Comparison of ENCODE assay signal across 20 cellular contexts in the genomic region with DNA sequence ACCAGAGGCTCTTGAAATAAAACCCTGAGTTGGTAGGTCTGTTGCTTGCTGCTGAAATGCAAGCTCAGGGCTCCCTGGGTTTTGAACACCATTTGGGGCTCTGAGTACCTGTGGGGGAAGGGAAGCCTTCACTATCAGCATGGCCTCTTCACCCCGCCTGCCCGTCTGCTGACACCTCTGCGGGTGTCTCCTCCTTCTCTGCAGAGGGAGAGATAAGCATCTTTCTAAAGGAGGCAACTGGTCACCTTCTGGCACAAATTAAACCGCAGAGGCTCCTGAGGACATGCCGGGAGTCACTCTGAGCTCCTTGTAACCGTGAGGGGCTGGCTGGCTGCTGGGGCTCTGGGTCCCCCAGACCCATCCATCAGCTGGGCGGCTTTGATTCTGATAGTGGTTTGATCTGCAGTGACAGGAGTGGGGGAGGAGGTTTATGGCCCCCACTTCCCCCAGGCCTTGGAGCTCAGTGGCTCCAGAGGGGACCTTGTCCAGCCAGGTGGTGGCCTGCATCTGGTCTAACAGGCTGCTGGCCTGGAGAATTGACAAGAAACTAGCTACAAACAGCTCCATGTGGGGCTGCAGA.
DNase-seq lines count a peak whose midpoint lies in the region; ATAC-seq and TF ChIP-seq lines count a peak whose summit lies in the region.
"Had no signal": no experiment of that assay in that cellular context is flagged by ENCODE, and none has a peak within 500 bp of the region (broad histone marks: within the 10 kb centered on the region; RNA-seq: fewer than 3 reads in every experiment).

No MANE protein-coding gene starts in this region.

- no peak overlapping the region for H3K27ac Mint-ChIP-seq in CD4-positive, alpha-beta T cell

- no peak overlapping the region for H2BK12ac ChIP-seq in neuronal stem cell (ENCODE audit: low read length)

- H3K23ac ChIP-seq in neuronal stem cell (ENCODE audit: low read depth, low read length, poor library complexity) = no peak overlapping the region

- ATAC-seq in left cardiac atrium = no peak
- ATAC-seq in upper lobe of right lung = no peak
- ATAC-seq in CD4-positive, alpha-beta T cell (ENCODE audit: poor library complexity) = no peak
- ATAC-seq: K562, PC-3, Right ventricle myocardium inferior had no signal

- CTCF ChIA-PET in CD4-positive, alpha-beta T cell (lab: Charles Lee) = no interaction called here
- CTCF ChIA-PET in GM10248 (lab: Yijun Ruan, JAX) = interaction anchor here (0.9 to 3.9 kb wide), 4 partner anchors 9 to 203 kb away, joined by 4 to 32 read pairs (median 6); no protein-coding TSS in a partner anchor

- no peak overlapping the region for H2BK15ac ChIP-seq in neuronal stem cell (ENCODE audit: low read length)

- TF ChIP-seq CTCF in coronary artery (IDR thresholded peaks at IDR 0.05) = no peak
- TF ChIP-seq CTCF in upper lobe of right lung (IDR thresholded peaks at IDR 0.05) = no peak
- no peak for TF ChIP-seq CTCF in CD4-positive, alpha-beta T cell (IDR thresholded peaks at IDR 0.05)
- no peak for TF ChIP-seq CTCF in GM10248 (IDR thresholded peaks at IDR 0.05; ENCODE audit: control extremely low read depth, extremely low read depth, low read depth, missing control alignments)

- peak overlapping the region; percentile 23 for H3K18ac ChIP-seq in neuronal stem cell (ENCODE audit: low read length)

- no peaks in the 10 kb centered on the region for H3K4me1 Mint-ChIP-seq in CD4-positive, alpha-beta T cell (ENCODE audit: low read depth)

- no peak overlapping the region for H4K8ac ChIP-seq in neuronal stem cell (ENCODE audit: low read depth, low read length)

- no peak overlapping the region for H3K4me3 Mint-ChIP-seq in CD4-positive, alpha-beta T cell

- H3K4ac ChIP-seq in neuronal stem cell (ENCODE audit: low read length) = no peak overlapping the region

- no peaks in the 10 kb centered on the region for H3K27me3 ChIP-seq in neuronal stem cell (ENCODE audit: control insufficient read depth in 3 of 3, insufficient read depth in 3 of 3, low read depth in 1 of 3, low read length in 3 of 3)
- no peaks in the 10 kb centered on the region for H3K27me3 ChIP-seq in upper lobe of right lung
- peaks cover 15% of the 10 kb centered on the region for H3K27me3 ChIP-seq in CD4-positive, alpha-beta T cell (ENCODE audit: control insufficient read depth, insufficient read depth, low read length)
- H3K27me3 ChIP-seq: SJCRH30 had no signal

- H2BK120ac ChIP-seq in neuronal stem cell (ENCODE audit: low read depth, low read length) = no peak overlapping the region

- no peak overlapping the region for H4K91ac ChIP-seq in neuronal stem cell (ENCODE audit: low read depth, low read length, poor library complexity)

- POLR2A ChIA-PET in CD4-positive, alpha-beta T cell (lab: Charles Lee) = no interaction called here
- POLR2A ChIA-PET in GM10248 (lab: Yijun Ruan, JAX) = no interaction called here

- no peak overlapping the region for H3K9ac ChIP-seq in neuronal stem cell (ENCODE audit: low read depth, low read length, poor library complexity)

- intact Hi-C loops in cardiac septum (cut with DNase I) = no loop called here
- intact Hi-C loops in left cardiac atrium (cut with DNase I) = no loop called here
- intact Hi-C loops in upper lobe of right lung (cut with DNase I) = no loop called here
- intact Hi-C loops in CD4-positive, alpha-beta T cell (cut with DNase I, micrococcal nuclease) = no loop called here

- H2BK5ac ChIP-seq in neuronal stem cell (ENCODE audit: low read length) = no peak overlapping the region

- H3K27me3 Mint-ChIP-seq in CD4-positive, alpha-beta T cell = peaks cover 39% of the 10 kb centered on the region

- peaks cover 2% of the 10 kb centered on the region for H3K9me3 Mint-ChIP-seq in CD4-positive, alpha-beta T cell

- H3K14ac ChIP-seq in neuronal stem cell (ENCODE audit: low read length) = no peak overlapping the region

- H3K27ac ChIP-seq in coronary artery = no peak overlapping the region
- H3K27ac ChIP-seq in neuronal stem cell (replicated peaks; ENCODE audit: low read length) = no peak overlapping the region
- H3K27ac ChIP-seq in upper lobe of right lung = no peak overlapping the region
- H3K27ac ChIP-seq in CD4-positive, alpha-beta T cell (ENCODE audit: low read depth, low read length) = no peak overlapping the region
- H3K27ac ChIP-seq: SJCRH30 had no signal

- H3K9me3 ChIP-seq in neuronal stem cell (replicated peaks in 1 of 2; ENCODE audit: control insufficient read depth in 2 of 2, insufficient read depth in 1 of 2, low read depth in 1 of 2, low read length in 2 of 2) (peaks cover 7 to 10% of the 10 kb centered on the region in 2 donors), upper lobe of right lung (peaks cover 6% of the 10 kb centered on the region)
- peaks cover 14% of the 10 kb centered on the region for H3K9me3 ChIP-seq in CD4-positive, alpha-beta T cell (ENCODE audit: control insufficient read depth, low read length)

- H3K36me3 Mint-ChIP-seq in CD4-positive, alpha-beta T cell (ENCODE audit: low read depth) = no peaks in the 10 kb centered on the region

- no peaks in the 10 kb centered on the region for H3K79me1 ChIP-seq in neuronal stem cell (ENCODE audit: low read depth, low read length)

- no CpG with 5 or more reads among the region's 7 CpGs for WGBS in neuronal stem cell (ENCODE audit: extremely low coverage in 2 of 2, insufficient read length in 2 of 2, insufficient replicate concordance in 1 of 2), 2 donors

- H3K36me3 ChIP-seq in neuronal stem cell (replicated peaks in 1 of 2; ENCODE audit: control insufficient read depth in 2 of 2, insufficient read depth in 2 of 2, low read length in 2 of 2) (no peaks in the 10 kb centered on the region), upper lobe of right lung (no peaks in the 10 kb centered on the region)
- H3K36me3 ChIP-seq: SJCRH30 had no signal

- H3K4me3 ChIP-seq in coronary artery = no peak overlapping the region
- H3K4me3 ChIP-seq in neuronal stem cell (ENCODE audit: low read length in 2 of 2) = no peak overlapping the region
- no peak overlapping the region for H3K4me3 ChIP-seq in upper lobe of right lung
- H3K4me3 ChIP-seq: K562, SJCRH30 had no signal

- H3K4me2 ChIP-seq in neuronal stem cell (ENCODE audit: insufficient read depth, low read length, poor library complexity, severe bottlenecking) = no peak overlapping the region

- DNase-seq in cardiac septum (ENCODE audit: low spot score) (peak; percentile 56), left cardiac atrium (no peak), coronary artery (ENCODE audit: low spot score) (peak; percentile 33), neuronal stem cell (ENCODE audit: low spot score) (no peak), upper lobe of right lung (peak; percentile 40), GM10248 (ENCODE audit: extremely low spot score) (no peak), KG1 (lab: John Stamatoyannopoulos, UW) (no peak)
- no peak for DNase-seq in CD4-positive, alpha-beta T cell
- DNase-seq: H7; MV-4-11; NCI-H1105; NCI-H1436 treated with DMSO at 0.1 percent for 48 hours; NCI-H187 treated with DMSO at 0.1 percent for 48 hours; NCI-H524; NCI-H774; NK-92 treated with Interleukin-12 subunit alpha and Interleukin-12 subunit beta, amount 100 ng/mL, for 24 hours; PC-3 had no signal

- H3K4me1 ChIP-seq in neuronal stem cell (ENCODE audit: control insufficient read depth in 2 of 2, insufficient read depth in 1 of 2, low read depth in 1 of 2, low read length in 2 of 2) = no peaks in the 10 kb centered on the region
- no peaks in the 10 kb centered on the region for H3K4me1 ChIP-seq in upper lobe of right lung
- H3K4me1 ChIP-seq: SJCRH30 had no signal

- H2AK5ac ChIP-seq in neuronal stem cell (ENCODE audit: low read depth, low read length) = no peak overlapping the region

- no peak overlapping the region for H2AFZ ChIP-seq in neuronal stem cell (ENCODE audit: low read length)

Comparison
In these comparisons a context has a peak if more than half of its experiments do, and no peak if none do; other contexts are left out.
1. DNase-seq: peak in cardiac septum (single experiment), coronary artery (single experiment) and upper lobe of right lung (single experiment); none in left cardiac atrium (single experiment), neuronal stem cell (single experiment), CD4-positive, alpha-beta T cell (0 of 10), GM10248 (single experiment) and KG1 (single experiment).